In the genomic region with DNA sequence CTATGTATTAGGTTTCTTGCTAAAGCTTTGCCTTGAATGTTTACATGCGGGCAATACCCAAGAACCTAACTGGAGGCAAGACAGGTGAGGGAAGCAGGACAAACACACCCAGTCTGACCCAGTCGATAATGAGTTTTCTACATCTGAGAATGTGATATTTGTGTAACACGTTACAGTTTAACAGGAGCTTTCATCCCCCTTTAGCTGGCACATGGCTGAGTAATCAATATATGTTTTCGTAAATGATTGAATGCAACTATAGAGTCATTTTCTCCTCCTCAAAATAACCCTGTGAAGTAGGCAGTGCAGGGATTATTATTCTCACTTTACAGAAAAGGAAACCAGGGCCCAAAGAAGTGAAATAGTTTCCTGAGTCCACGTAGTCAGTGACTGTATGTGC, we compare ENCODE assay signal across 2 cellular contexts.
TF ChIP-seq lines count a peak whose summit lies in the region.

No MANE protein-coding gene starts in this region.

TF ChIP-seq in GM12878, 131 proteins besides CTCF, POLR2A, EP300 and RAD21:
- no peak for TF ChIP-seq PAX5 (IDR thresholded peaks at IDR 0.05; ENCODE audit: borderline replicate concordance, low read depth, low read length)
- TF ChIP-seq, protein P1, sequence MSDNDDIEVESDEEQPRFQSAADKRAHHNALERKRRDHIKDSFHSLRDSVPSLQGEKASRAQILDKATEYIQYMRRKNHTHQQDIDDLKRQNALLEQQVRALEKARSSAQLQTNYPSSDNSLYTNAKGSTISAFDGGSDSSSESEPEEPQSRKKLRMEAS (IDR thresholded peaks at IDR 0.05; ENCODE audit: low read depth, low read length) = no peak
- no peak for TF ChIP-seq ZBED1 (IDR thresholded peaks at IDR 0.05; ENCODE audit: borderline replicate concordance)
- TF ChIP-seq EGR1 (IDR thresholded peaks at IDR 0.05; ENCODE audit: borderline replicate concordance in 1 of 2, low read depth in 2 of 2, low read length in 2 of 2) = no peak
- no peak for TF ChIP-seq BCL11A (IDR thresholded peaks at IDR 0.05; ENCODE audit: low read depth, low read length)
- TF ChIP-seq, protein P2, sequence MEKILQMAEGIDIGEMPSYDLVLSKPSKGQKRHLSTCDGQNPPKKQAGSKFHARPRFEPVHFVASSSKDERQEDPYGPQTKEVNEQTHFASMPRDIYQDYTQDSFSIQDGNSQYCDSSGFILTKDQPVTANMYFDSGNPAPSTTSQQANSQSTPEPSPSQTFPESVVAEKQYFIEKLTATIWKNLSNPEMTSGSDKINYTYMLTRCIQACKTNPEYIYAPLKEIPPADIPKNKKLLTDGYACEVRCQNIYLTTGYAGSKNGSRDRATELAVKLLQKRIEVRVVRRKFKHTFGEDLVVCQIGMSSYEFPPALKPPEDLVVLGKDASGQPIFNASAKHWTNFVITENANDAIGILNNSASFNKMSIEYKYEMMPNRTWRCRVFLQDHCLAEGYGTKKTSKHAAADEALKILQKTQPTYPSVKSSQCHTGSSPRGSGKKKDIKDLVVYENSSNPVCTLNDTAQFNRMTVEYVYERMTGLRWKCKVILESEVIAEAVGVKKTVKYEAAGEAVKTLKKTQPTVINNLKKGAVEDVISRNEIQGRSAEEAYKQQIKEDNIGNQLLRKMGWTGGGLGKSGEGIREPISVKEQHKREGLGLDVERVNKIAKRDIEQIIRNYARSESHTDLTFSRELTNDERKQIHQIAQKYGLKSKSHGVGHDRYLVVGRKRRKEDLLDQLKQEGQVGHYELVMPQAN (conservative IDR thresholded peaks at IDR 0.05) = no peak

TF ChIP-seq in HepG2, 621 proteins besides CTCF, POLR2A, EP300 and RAD21:
- TF ChIP-seq ETV6 (CRISPR knock-in tag; conservative IDR thresholded peaks at IDR 0.05) (no peak), HNRNPK (IDR thresholded peaks at IDR 0.05; ENCODE audit: low read depth, low read length, poor library complexity, severe bottlenecking) (no peak), SOX5 (CRISPR knock-in tag; IDR thresholded peaks at IDR 0.05; ENCODE audit: borderline replicate concordance) (0 out of 2 replicates have a peak, but pooled peaks have one; percentile 8), FOXP1 (IDR thresholded peaks at IDR 0.05) (no peak), FOXP1 (CRISPR knock-in tag; IDR thresholded peaks at IDR 0.05) (peak; percentile 69; the same call in 1 of the 2 replicates), NFIB (CRISPR knock-in tag; IDR thresholded peaks at IDR 0.05; ENCODE audit: borderline replicate concordance) (no peak), POLR2G (IDR thresholded peaks at IDR 0.05; ENCODE audit: low read depth, low read length) (no peak), ZSCAN25 (CRISPR knock-in tag; IDR thresholded peaks at IDR 0.05) (no peak), CBFB (CRISPR knock-in tag; IDR thresholded peaks at IDR 0.05) (no peak), MXD4 (CRISPR knock-in tag; IDR thresholded peaks at IDR 0.05) (no peak), RARA (CRISPR knock-in tag; IDR thresholded peaks at IDR 0.05) (peak; percentile 23; the same call in 1 of the 2 replicates), ZSCAN12 (CRISPR knock-in tag; IDR thresholded peaks at IDR 0.05) (no peak), ZNF143 (CRISPR knock-in tag; IDR thresholded peaks at IDR 0.05) (no peak), ZNF75D (CRISPR knock-in tag; IDR thresholded peaks at IDR 0.05; ENCODE audit: borderline replicate concordance) (no peak), HIVEP1 (CRISPR knock-in tag; IDR thresholded peaks at IDR 0.05) (no peak), GATAD2A (CRISPR knock-in tag; IDR thresholded peaks at IDR 0.05) (no peak), TCF7 (IDR thresholded peaks at IDR 0.05; ENCODE audit: low read depth) (peak; percentile 63; the same call in 1 of the 2 replicates), ATF1 (CRISPR knock-in tag; IDR thresholded peaks at IDR 0.05) (0 out of 2 replicates have a peak, but pooled peaks have one; percentile 32), ZNF703 (CRISPR knock-in tag; IDR thresholded peaks at IDR 0.05; ENCODE audit: borderline replicate concordance) (no peak), BCL6 (CRISPR knock-in tag; IDR thresholded peaks at IDR 0.05) (peak; percentile 79), ZNF772 (CRISPR knock-in tag; IDR thresholded peaks at IDR 0.05) (no peak), ZNF296 (CRISPR knock-in tag; conservative IDR thresholded peaks at IDR 0.05) (no peak), HDAC1 (CRISPR knock-in tag; IDR thresholded peaks at IDR 0.05) (peak; percentile 43; the same call in 1 of the 2 replicates), FOXA3 (CRISPR knock-in tag; IDR thresholded peaks at IDR 0.05) (peak; percentile 23; the same call in 1 of the 2 replicates), NFE2L1 (CRISPR knock-in tag; IDR thresholded peaks at IDR 0.05; ENCODE audit: borderline replicate concordance) (no peak), POGZ (CRISPR knock-in tag; IDR thresholded peaks at IDR 0.05) (no peak), KAT8 (CRISPR knock-in tag; IDR thresholded peaks at IDR 0.05) (no peak), MTA1 (CRISPR knock-in tag; IDR thresholded peaks at IDR 0.05; ENCODE audit: borderline replicate concordance) (no peak), TBP (CRISPR knock-in tag; IDR thresholded peaks at IDR 0.05) (no peak), ZSCAN22 (CRISPR knock-in tag; IDR thresholded peaks at IDR 0.05) (no peak)
- TF ChIP-seq, protein P3, sequence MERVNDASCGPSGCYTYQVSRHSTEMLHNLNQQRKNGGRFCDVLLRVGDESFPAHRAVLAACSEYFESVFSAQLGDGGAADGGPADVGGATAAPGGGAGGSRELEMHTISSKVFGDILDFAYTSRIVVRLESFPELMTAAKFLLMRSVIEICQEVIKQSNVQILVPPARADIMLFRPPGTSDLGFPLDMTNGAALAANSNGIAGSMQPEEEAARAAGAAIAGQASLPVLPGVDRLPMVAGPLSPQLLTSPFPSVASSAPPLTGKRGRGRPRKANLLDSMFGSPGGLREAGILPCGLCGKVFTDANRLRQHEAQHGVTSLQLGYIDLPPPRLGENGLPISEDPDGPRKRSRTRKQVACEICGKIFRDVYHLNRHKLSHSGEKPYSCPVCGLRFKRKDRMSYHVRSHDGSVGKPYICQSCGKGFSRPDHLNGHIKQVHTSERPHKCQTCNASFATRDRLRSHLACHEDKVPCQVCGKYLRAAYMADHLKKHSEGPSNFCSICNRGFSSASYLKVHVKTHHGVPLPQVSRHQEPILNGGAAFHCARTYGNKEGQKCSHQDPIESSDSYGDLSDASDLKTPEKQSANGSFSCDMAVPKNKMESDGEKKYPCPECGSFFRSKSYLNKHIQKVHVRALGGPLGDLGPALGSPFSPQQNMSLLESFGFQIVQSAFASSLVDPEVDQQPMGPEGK (CRISPR knock-in tag; IDR thresholded peaks at IDR 0.05) = no peak
- TF ChIP-seq, protein P1 (IDR thresholded peaks at IDR 0.05) = 0 out of 2 replicates have a peak, but pooled peaks have one; percentile 22
- TF ChIP-seq, protein P4, sequence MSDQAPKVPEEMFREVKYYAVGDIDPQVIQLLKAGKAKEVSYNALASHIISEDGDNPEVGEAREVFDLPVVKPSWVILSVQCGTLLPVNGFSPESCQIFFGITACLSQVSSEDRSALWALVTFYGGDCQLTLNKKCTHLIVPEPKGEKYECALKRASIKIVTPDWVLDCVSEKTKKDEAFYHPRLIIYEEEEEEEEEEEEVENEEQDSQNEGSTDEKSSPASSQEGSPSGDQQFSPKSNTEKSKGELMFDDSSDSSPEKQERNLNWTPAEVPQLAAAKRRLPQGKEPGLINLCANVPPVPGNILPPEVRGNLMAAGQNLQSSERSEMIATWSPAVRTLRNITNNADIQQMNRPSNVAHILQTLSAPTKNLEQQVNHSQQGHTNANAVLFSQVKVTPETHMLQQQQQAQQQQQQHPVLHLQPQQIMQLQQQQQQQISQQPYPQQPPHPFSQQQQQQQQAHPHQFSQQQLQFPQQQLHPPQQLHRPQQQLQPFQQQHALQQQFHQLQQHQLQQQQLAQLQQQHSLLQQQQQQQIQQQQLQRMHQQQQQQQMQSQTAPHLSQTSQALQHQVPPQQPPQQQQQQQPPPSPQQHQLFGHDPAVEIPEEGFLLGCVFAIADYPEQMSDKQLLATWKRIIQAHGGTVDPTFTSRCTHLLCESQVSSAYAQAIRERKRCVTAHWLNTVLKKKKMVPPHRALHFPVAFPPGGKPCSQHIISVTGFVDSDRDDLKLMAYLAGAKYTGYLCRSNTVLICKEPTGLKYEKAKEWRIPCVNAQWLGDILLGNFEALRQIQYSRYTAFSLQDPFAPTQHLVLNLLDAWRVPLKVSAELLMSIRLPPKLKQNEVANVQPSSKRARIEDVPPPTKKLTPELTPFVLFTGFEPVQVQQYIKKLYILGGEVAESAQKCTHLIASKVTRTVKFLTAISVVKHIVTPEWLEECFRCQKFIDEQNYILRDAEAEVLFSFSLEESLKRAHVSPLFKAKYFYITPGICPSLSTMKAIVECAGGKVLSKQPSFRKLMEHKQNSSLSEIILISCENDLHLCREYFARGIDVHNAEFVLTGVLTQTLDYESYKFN (CRISPR knock-in tag; conservative IDR thresholded peaks at IDR 0.05) = peak; percentile 60
- TF ChIP-seq, protein P5, sequence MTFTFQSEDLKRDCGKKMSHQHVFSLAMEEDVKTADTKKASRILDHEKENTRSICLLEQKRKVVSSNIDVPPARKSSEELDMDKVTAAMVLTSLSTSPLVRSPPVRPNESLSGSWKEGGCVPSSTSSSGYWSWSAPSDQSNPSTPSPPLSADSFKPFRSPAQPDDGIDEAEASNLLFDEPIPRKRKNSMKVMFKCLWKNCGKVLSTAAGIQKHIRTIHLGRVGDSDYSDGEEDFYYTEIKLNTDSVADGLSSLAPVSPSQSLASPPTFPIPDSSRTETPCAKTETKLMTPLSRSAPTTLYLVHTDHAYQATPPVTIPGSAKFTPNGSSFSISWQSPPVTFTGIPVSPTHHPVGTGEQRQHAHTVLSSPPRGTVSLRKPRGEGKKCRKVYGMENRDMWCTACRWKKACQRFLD (CRISPR knock-in tag; IDR thresholded peaks at IDR 0.05; ENCODE audit: borderline replicate concordance) = no peak
- TF ChIP-seq, protein P6, sequence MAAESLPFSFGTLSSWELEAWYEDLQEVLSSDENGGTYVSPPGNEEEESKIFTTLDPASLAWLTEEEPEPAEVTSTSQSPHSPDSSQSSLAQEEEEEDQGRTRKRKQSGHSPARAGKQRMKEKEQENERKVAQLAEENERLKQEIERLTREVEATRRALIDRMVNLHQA (CRISPR knock-in tag; IDR thresholded peaks at IDR 0.05) = no peak
- TF ChIP-seq, protein P7, sequence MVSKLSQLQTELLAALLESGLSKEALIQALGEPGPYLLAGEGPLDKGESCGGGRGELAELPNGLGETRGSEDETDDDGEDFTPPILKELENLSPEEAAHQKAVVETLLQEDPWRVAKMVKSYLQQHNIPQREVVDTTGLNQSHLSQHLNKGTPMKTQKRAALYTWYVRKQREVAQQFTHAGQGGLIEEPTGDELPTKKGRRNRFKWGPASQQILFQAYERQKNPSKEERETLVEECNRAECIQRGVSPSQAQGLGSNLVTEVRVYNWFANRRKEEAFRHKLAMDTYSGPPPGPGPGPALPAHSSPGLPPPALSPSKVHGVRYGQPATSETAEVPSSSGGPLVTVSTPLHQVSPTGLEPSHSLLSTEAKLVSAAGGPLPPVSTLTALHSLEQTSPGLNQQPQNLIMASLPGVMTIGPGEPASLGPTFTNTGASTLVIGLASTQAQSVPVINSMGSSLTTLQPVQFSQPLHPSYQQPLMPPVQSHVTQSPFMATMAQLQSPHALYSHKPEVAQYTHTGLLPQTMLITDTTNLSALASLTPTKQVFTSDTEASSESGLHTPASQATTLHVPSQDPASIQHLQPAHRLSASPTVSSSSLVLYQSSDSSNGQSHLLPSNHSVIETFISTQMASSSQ (IDR thresholded peaks at IDR 0.05; ENCODE audit: low read depth) = peak; percentile 68; the same call in 1 of the 2 replicates
- TF ChIP-seq, protein P7 (CRISPR knock-in tag; IDR thresholded peaks at IDR 0.05; ENCODE audit: borderline replicate concordance) = no peak
